Comparison of ENCODE assay signal across 1 cellular context in the genomic region with DNA sequence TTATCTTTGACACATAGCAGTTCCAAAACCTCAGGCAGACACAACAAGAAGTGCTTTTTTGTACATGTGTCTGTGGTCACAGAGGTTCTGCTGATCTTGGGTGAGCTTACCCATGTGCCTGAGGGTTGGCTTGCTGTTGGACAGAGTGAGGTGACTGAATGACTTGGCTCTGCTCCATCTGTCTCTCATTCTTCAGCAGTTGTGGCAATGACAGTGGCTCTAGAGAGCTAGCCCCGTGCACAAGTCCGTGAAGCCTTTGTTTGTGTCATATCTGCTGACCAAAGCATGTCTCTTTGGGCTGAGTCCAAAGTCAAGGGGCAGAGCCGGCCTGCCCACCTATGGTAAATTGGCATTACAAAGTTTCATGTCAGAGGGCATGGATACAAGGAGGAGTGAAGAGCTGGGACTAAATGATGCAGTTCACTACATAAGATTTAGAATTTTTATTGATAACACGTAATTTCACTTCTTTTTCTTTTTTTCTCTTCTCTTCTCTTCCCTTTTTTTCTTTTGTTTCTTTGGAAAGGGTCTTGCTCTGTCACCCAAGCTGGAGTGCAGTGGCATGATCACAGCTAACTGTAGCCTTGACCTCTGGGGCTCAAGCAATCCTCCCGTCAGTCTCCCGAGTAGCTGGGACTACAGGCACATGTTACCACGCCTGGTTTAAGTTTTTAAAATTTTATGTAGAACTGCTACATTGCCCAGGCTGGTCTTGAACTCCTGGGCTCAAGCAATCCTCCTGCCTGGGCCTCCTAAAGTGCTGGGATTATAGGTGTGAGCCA.
TF ChIP-seq lines count a peak whose summit lies in the region.

No MANE protein-coding gene starts in this region.

TF ChIP-seq in HepG2, 621 proteins besides CTCF, POLR2A, EP300 and RAD21 (continued from another document and continues in another):
- TF ChIP-seq, protein P1, sequence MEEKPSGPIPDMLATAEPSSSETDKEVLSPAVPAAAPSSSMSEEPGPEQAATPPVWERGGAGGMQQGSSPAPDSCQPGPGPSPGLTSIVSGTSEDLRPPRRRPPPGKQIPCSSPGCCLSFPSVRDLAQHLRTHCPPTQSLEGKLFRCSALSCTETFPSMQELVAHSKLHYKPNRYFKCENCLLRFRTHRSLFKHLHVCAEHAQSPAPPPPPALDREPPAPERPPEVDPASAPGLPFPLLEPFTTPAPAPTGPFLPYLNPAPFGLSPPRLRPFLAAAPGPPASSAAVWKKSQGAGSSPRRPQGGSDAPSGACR (CRISPR knock-in tag; IDR thresholded peaks at IDR 0.05): no peak
- TF ChIP-seq ZNF292 (CRISPR knock-in tag; IDR thresholded peaks at IDR 0.05; ENCODE audit: borderline replicate concordance, low read depth): peak; percentile 71; the same call in 1 of the 2 replicates
- peak; percentile 52; the same call in 1 of the 2 replicates for TF ChIP-seq HDAC2 (CRISPR knock-in tag; IDR thresholded peaks at IDR 0.05)
- TF ChIP-seq ZNF660 (CRISPR knock-in tag; IDR thresholded peaks at IDR 0.05; ENCODE audit: borderline replicate concordance, low read depth): no peak
- peak; percentile 27; the same call in 1 of the 3 replicates for TF ChIP-seq MXI1 (IDR thresholded peaks at IDR 0.05; ENCODE audit: borderline replicate concordance, low read depth, low read length)
- TF ChIP-seq RFX5 (IDR thresholded peaks at IDR 0.05; ENCODE audit: low read depth, low read length): peak; percentile 16; the same call in 1 of the 2 replicates
- TF ChIP-seq MAFF (IDR thresholded peaks at IDR 0.05; ENCODE audit: low read depth, low read length): peak; percentile 78
- no peak for TF ChIP-seq ZNF572 (CRISPR knock-in tag; IDR thresholded peaks at IDR 0.05)
- no peak for TF ChIP-seq ZNF672 (CRISPR knock-in tag; IDR thresholded peaks at IDR 0.05)
- no peak for TF ChIP-seq FOXA1 (IDR thresholded peaks at IDR 0.05)
- 0 out of 2 replicates have a peak, but pooled peaks have one; percentile 17 for TF ChIP-seq FOXA1 (CRISPR knock-in tag; IDR thresholded peaks at IDR 0.05)
- peak; percentile 38; the same call in 1 of the 2 replicates for TF ChIP-seq HNF4G (IDR thresholded peaks at IDR 0.05; ENCODE audit: borderline replicate concordance, low read depth, low read length)
- no peak for TF ChIP-seq HNF4G (CRISPR knock-in tag; IDR thresholded peaks at IDR 0.05; ENCODE audit: borderline replicate concordance, low read depth)
- peak; percentile 44; the same call in 1 of the 2 replicates for TF ChIP-seq ZNF605 (CRISPR knock-in tag; IDR thresholded peaks at IDR 0.05)
- peak; percentile 28 for TF ChIP-seq ASH2L (IDR thresholded peaks at IDR 0.05; ENCODE audit: insufficient read length, low read depth, low read length)
- TF ChIP-seq KDM3A (CRISPR knock-in tag; IDR thresholded peaks at IDR 0.05; ENCODE audit: low read depth): no peak
- no peak for TF ChIP-seq SRY (CRISPR knock-in tag; IDR thresholded peaks at IDR 0.05)
- TF ChIP-seq, protein P2, sequence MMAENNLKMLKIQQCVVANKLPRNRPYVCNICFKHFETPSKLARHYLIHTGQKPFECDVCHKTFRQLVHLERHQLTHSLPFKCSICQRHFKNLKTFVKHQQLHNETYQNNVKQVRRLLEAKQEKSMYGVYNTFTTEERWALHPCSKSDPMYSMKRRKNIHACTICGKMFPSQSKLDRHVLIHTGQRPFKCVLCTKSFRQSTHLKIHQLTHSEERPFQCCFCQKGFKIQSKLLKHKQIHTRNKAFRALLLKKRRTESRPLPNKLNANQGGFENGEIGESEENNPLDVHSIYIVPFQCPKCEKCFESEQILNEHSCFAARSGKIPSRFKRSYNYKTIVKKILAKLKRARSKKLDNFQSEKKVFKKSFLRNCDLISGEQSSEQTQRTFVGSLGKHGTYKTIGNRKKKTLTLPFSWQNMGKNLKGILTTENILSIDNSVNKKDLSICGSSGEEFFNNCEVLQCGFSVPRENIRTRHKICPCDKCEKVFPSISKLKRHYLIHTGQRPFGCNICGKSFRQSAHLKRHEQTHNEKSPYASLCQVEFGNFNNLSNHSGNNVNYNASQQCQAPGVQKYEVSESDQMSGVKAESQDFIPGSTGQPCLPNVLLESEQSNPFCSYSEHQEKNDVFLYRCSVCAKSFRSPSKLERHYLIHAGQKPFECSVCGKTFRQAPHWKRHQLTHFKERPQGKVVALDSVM (CRISPR knock-in tag; IDR thresholded peaks at IDR 0.05): peak; percentile 87
- TF ChIP-seq NR2F6 (IDR thresholded peaks at IDR 0.05): peak; percentile 59
- TF ChIP-seq NR2F6 (CRISPR knock-in tag; IDR thresholded peaks at IDR 0.05): 0 out of 2 replicates have a peak, but pooled peaks have one; percentile 46
- TF ChIP-seq SALL1 (CRISPR knock-in tag; IDR thresholded peaks at IDR 0.05): peak; percentile 80
- TF ChIP-seq CEBPG (CRISPR knock-in tag; IDR thresholded peaks at IDR 0.05): no peak
- TF ChIP-seq ZNF614 (CRISPR knock-in tag; IDR thresholded peaks at IDR 0.05; ENCODE audit: borderline replicate concordance): peak; percentile 65; the same call in 1 of the 2 replicates
- peak; percentile 45; the same call in 1 of the 2 replicates for TF ChIP-seq RARA (CRISPR knock-in tag; IDR thresholded peaks at IDR 0.05)
- peak; percentile 84; the same call in 1 of the 2 replicates for TF ChIP-seq EHMT2 (IDR thresholded peaks at IDR 0.05; ENCODE audit: borderline replicate concordance, low read depth, low read length)
- TF ChIP-seq NFIC (IDR thresholded peaks at IDR 0.05; ENCODE audit: low read length): no peak
- no peak for TF ChIP-seq SATB2 (CRISPR knock-in tag; IDR thresholded peaks at IDR 0.05)
- TF ChIP-seq EZH2 (conservative IDR thresholded peaks at IDR 0.05; ENCODE audit: low read depth, low read length): no peak
- TF ChIP-seq SOX13 (IDR thresholded peaks at IDR 0.05): no peak
- TF ChIP-seq SOX13 (CRISPR knock-in tag; conservative IDR thresholded peaks at IDR 0.05 in 1 of 2, IDR thresholded peaks at IDR 0.05 in 1 of 2): peak in 1 of 2 experiments; percentile 71; a peak in 1 of 4 replicates
- TF ChIP-seq GATAD2A (CRISPR knock-in tag; IDR thresholded peaks at IDR 0.05): peak; percentile 48; the same call in 1 of the 2 replicates
- no peak for TF ChIP-seq ZNF337 (CRISPR knock-in tag; IDR thresholded peaks at IDR 0.05; ENCODE audit: borderline replicate concordance, low read depth)
- peak; percentile 84 for TF ChIP-seq HNF4A (CRISPR knock-in tag; IDR thresholded peaks at IDR 0.05)
- TF ChIP-seq HDAC1 (CRISPR knock-in tag; IDR thresholded peaks at IDR 0.05): peak; percentile 36; the same call in 1 of the 2 replicates
- TF ChIP-seq SAP130 (CRISPR knock-in tag; IDR thresholded peaks at IDR 0.05; ENCODE audit: low read depth): peak; percentile 67
- TF ChIP-seq, protein P3, sequence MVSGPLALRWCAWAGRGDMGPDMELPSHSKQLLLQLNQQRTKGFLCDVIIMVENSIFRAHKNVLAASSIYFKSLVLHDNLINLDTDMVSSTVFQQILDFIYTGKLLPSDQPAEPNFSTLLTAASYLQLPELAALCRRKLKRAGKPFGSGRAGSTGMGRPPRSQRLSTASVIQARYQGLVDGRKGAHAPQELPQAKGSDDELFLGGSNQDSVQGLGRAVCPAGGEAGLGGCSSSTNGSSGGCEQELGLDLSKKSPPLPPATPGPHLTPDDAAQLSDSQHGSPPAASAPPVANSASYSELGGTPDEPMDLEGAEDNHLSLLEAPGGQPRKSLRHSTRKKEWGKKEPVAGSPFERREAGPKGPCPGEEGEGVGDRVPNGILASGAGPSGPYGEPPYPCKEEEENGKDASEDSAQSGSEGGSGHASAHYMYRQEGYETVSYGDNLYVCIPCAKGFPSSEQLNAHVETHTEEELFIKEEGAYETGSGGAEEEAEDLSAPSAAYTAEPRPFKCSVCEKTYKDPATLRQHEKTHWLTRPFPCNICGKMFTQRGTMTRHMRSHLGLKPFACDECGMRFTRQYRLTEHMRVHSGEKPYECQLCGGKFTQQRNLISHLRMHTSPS (CRISPR knock-in tag; IDR thresholded peaks at IDR 0.05; ENCODE audit: low read depth): peak; percentile 77; the same call in 1 of the 2 replicates
- TF ChIP-seq ZSCAN21 (CRISPR knock-in tag; IDR thresholded peaks at IDR 0.05; ENCODE audit: borderline replicate concordance): no peak
- peak; percentile 82 for TF ChIP-seq SOX5 (CRISPR knock-in tag; IDR thresholded peaks at IDR 0.05; ENCODE audit: borderline replicate concordance)
- TF ChIP-seq, protein P4, sequence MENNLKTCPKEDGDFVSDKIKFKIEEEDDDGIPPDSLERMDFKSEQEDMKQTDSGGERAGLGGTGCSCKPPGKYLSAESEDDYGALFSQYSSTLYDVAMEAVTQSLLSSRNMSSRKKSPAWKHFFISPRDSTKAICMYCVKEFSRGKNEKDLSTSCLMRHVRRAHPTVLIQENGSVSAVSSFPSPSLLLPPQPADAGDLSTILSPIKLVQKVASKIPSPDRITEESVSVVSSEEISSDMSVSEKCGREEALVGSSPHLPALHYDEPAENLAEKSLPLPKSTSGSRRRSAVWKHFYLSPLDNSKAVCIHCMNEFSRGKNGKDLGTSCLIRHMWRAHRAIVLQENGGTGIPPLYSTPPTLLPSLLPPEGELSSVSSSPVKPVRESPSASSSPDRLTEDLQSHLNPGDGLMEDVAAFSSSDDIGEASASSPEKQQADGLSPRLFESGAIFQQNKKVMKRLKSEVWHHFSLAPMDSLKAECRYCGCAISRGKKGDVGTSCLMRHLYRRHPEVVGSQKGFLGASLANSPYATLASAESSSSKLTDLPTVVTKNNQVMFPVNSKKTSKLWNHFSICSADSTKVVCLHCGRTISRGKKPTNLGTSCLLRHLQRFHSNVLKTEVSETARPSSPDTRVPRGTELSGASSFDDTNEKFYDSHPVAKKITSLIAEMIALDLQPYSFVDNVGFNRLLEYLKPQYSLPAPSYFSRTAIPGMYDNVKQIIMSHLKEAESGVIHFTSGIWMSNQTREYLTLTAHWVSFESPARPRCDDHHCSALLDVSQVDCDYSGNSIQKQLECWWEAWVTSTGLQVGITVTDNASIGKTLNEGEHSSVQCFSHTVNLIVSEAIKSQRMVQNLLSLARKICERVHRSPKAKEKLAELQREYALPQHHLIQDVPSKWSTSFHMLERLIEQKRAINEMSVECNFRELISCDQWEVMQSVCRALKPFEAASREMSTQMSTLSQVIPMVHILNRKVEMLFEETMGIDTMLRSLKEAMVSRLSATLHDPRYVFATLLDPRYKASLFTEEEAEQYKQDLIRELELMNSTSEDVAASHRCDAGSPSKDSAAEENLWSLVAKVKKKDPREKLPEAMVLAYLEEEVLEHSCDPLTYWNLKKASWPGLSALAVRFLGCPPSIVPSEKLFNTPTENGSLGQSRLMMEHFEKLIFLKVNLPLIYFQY (CRISPR knock-in tag; IDR thresholded peaks at IDR 0.05; ENCODE audit: borderline replicate concordance): no peak
- TF ChIP-seq MED1 (CRISPR knock-in tag; IDR thresholded peaks at IDR 0.05): 0 out of 2 replicates have a peak, but pooled peaks have one; percentile 31
- TF ChIP-seq SMAD1 (CRISPR knock-in tag; IDR thresholded peaks at IDR 0.05; ENCODE audit: borderline replicate concordance, low read depth): no peak
- TF ChIP-seq SOX6 (IDR thresholded peaks at IDR 0.05): no peak
- peak; percentile 78 for TF ChIP-seq SOX6 (CRISPR knock-in tag; IDR thresholded peaks at IDR 0.05)
- TF ChIP-seq, protein P5, sequence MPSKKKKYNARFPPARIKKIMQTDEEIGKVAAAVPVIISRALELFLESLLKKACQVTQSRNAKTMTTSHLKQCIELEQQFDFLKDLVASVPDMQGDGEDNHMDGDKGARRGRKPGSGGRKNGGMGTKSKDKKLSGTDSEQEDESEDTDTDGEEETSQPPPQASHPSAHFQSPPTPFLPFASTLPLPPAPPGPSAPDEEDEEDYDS (CRISPR knock-in tag; IDR thresholded peaks at IDR 0.05): 0 out of 2 replicates have a peak, but pooled peaks have one; percentile 13
- no peak for TF ChIP-seq TEAD2 (CRISPR knock-in tag; IDR thresholded peaks at IDR 0.05)
- peak; percentile 60; the same call in 1 of the 2 replicates for TF ChIP-seq ZNF12 (CRISPR knock-in tag; IDR thresholded peaks at IDR 0.05)
- TF ChIP-seq TEAD3 (CRISPR knock-in tag; optimal IDR thresholded peaks at IDR 0.05; ENCODE audit: borderline replicate concordance): peak; percentile 57
- 0 out of 2 replicates have a peak, but pooled peaks have one; percentile 12 for TF ChIP-seq SMC3 (IDR thresholded peaks at IDR 0.05; ENCODE audit: low read length)
- 0 out of 2 replicates have a peak, but pooled peaks have one; percentile 30 for TF ChIP-seq RBAK (CRISPR knock-in tag; IDR thresholded peaks at IDR 0.05)
- TF ChIP-seq ZUFSP (CRISPR knock-in tag; IDR thresholded peaks at IDR 0.05; ENCODE audit: borderline replicate concordance): no peak
- TF ChIP-seq, protein P6, sequence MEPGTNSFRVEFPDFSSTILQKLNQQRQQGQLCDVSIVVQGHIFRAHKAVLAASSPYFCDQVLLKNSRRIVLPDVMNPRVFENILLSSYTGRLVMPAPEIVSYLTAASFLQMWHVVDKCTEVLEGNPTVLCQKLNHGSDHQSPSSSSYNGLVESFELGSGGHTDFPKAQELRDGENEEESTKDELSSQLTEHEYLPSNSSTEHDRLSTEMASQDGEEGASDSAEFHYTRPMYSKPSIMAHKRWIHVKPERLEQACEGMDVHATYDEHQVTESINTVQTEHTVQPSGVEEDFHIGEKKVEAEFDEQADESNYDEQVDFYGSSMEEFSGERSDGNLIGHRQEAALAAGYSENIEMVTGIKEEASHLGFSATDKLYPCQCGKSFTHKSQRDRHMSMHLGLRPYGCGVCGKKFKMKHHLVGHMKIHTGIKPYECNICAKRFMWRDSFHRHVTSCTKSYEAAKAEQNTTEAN (CRISPR knock-in tag; conservative IDR thresholded peaks at IDR 0.05): 0 out of 2 replicates have a peak, but pooled peaks have one; percentile 35
- no peak for TF ChIP-seq SYNCRIP (IDR thresholded peaks at IDR 0.05; ENCODE audit: insufficient read depth, low read depth, low read length)
- TF ChIP-seq XRCC5 (optimal IDR thresholded peaks at IDR 0.05; ENCODE audit: low read length): peak; percentile 54
- no peak for TF ChIP-seq ZNF274 (CRISPR knock-in tag; IDR thresholded peaks at IDR 0.05)
- TF ChIP-seq STAG1 (CRISPR knock-in tag; IDR thresholded peaks at IDR 0.05): peak; percentile 21; the same call in 1 of the 2 replicates
- no peak for TF ChIP-seq ZNF263 (CRISPR knock-in tag; IDR thresholded peaks at IDR 0.05)
- TF ChIP-seq FOXM1 (CRISPR knock-in tag; IDR thresholded peaks at IDR 0.05): no peak
- TF ChIP-seq ZNF331 (CRISPR knock-in tag; IDR thresholded peaks at IDR 0.05): peak; percentile 49; the same call in 1 of the 2 replicates
